Comparison of ENCODE assay signal across 15 cellular contexts in the genomic region with DNA sequence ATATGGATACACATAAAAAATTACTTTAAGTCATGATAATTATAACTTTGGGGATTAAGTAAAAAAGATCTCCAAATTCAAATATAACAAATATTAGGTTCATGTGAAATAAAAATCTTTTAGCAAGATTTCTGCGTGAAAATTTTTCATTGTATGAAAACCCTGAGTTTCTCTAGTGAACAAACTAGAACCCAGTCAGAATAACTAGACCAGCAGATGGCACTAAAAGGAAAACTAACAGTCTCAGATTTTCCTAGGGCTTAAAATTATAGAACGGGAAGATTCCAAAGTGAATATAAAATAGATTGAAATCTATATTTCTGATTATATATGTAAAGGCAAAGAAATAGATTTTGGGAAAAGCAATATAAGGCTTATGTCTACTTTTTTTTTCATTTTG. TPM values are rescaled to one million over a fixed set of nuclear protein-coding genes. Genes with fewer than 3 reads are reported as not detected.
DNase-seq lines count a peak whose midpoint lies in the region; ATAC-seq and TF ChIP-seq lines count a peak whose summit lies in the region.
"Had no signal": no experiment of that assay in that cellular context is flagged by ENCODE, and none has a peak within 500 bp of the region (broad histone marks: within the 10 kb centered on the region; RNA-seq: fewer than 3 reads in every experiment).

No MANE protein-coding gene starts in this region.

- no peak overlapping the region for H3K27ac Mint-ChIP-seq in activated T-cell treated with anti-CD3 and anti-CD28 coated beads, Interleukin-2, amount 50 U/mL, for 24 hours

- no peaks in the 10 kb centered on the region for H3K27me3 ChIP-seq in A673 (replicated peaks; ENCODE audit: insufficient read depth, low read depth, low read length, poor library complexity)
- H3K27me3 ChIP-seq: BLaER1 treated with 17β-estradiol and CSF1 and Interleukin-3, amounts not matched to agents 10 nM and 100 nM; brain microvascular endothelial cell; Peyer's patch had no signal

- CTCF ChIA-PET in A673 (lab: Charles Lee) (no interaction called here), HEK293T (lab: Yijun Ruan, JAX) (no interaction called here), RWPE1 (lab: Yijun Ruan, JAX) (no interaction called here)

- peaks cover 18% of the 10 kb centered on the region for H3K27me3 Mint-ChIP-seq in activated T-cell treated with anti-CD3 and anti-CD28 coated beads, Interleukin-2, amount 50 U/mL, for 24 hours

- no peak for ATAC-seq in HG03439 (IDR thresholded peaks at IDR 0.05; ENCODE audit: unreplicated experiment)
- ATAC-seq: mucosa of descending colon had no signal

- H3K4me1 Mint-ChIP-seq in activated T-cell treated with anti-CD3 and anti-CD28 coated beads, Interleukin-2, amount 50 U/mL, for 24 hours (ENCODE audit: low read depth) = no peaks in the 10 kb centered on the region

- H3K4me3 ChIP-seq in A673 (ENCODE audit: low read depth, low read length, poor library complexity, severe bottlenecking) = no peak overlapping the region
- H3K4me3 ChIP-seq: BLaER1 treated with 17β-estradiol and CSF1 and Interleukin-3, amounts not matched to agents 10 nM and 100 nM; mucosa of descending colon; Peyer's patch had no signal

- POLR2A ChIA-PET in A673 (lab: Charles Lee; ENCODE audit: low non-redundant PET) = no interaction called here
- POLR2A ChIA-PET in HEK293T (lab: Yijun Ruan, JAX) = no interaction called here
- POLR2A ChIA-PET in RWPE1 (lab: Yijun Ruan, JAX; ENCODE audit: low non-redundant PET) = no interaction called here

- H3K9me3 Mint-ChIP-seq in activated T-cell treated with anti-CD3 and anti-CD28 coated beads, Interleukin-2, amount 50 U/mL, for 24 hours = no peaks in the 10 kb centered on the region

- no peak overlapping the region for H3K4me3 Mint-ChIP-seq in activated T-cell treated with anti-CD3 and anti-CD28 coated beads, Interleukin-2, amount 50 U/mL, for 24 hours

- DNase-seq in A673 (ENCODE audit: low spot score) (no peak), HEK293T (ENCODE audit: extremely low spot score) (peak; percentile 6), RWPE1 (ENCODE audit: low spot score) (no peak), inferior parietal cortex (ENCODE audit: extremely low spot score) (peak; percentile 34), NCI-H187 treated with DMSO at 0.1 percent for 48 hours (lab: John Stamatoyannopoulos, UW) (no peak)
- no peak for DNase-seq in activated T-cell treated with anti-CD3 and anti-CD28 coated beads, Interleukin-2, amount 50 U/mL, for 24 hours
- no peak for DNase-seq in stimulated activated CD4-positive, alpha-beta T cell treated with anti-CD3 and anti-CD28 coated beads, Interleukin-2, amount 100 ng/mL, for 24 hours
- DNase-seq: activated effector memory CD4-positive, alpha-beta T cell treated with anti-CD3 and anti-CD28 coated beads, Interleukin-2, amount 50 U/mL, for 16 hours; brain microvascular endothelial cell; effector CD4-positive, alpha-beta T cell; mucosa of descending colon; Peyer's patch had no signal

- H3K36me3 ChIP-seq in A673 (ENCODE audit: insufficient read depth, low read length, poor library complexity, severe bottlenecking) = no peaks in the 10 kb centered on the region
- H3K36me3 ChIP-seq: BLaER1 treated with 17β-estradiol and CSF1 and Interleukin-3, amounts not matched to agents 10 nM and 100 nM; brain microvascular endothelial cell; Peyer's patch had no signal

- TF ChIP-seq CTCF in A673 (conservative IDR thresholded peaks at IDR 0.05; ENCODE audit: low read depth, low read length) (0 out of 2 replicates have a peak, but pooled peaks have one; percentile 13), RWPE1 (conservative IDR thresholded peaks at IDR 0.05; ENCODE audit: low read depth) (0 out of 2 replicates have a peak, but pooled peaks have one; percentile 17)

- H3K36me3 Mint-ChIP-seq in activated T-cell treated with anti-CD3 and anti-CD28 coated beads, Interleukin-2, amount 50 U/mL, for 24 hours (ENCODE audit: low read depth) = no peaks in the 10 kb centered on the region

- H3K4me1 ChIP-seq in A673 (ENCODE audit: insufficient read depth, low read length, poor library complexity, severe bottlenecking) = no peaks in the 10 kb centered on the region
- H3K4me1 ChIP-seq: BLaER1 treated with 17β-estradiol and CSF1 and Interleukin-3, amounts not matched to agents 10 nM and 100 nM; Peyer's patch had no signal

- no TSS peak for BruUV-seq in A673 (replicated peaks; lab: Mats Ljungman, UMichigan)

- H3K27ac ChIP-seq in A673 (ENCODE audit: low read depth, low read length, poor library complexity, severe bottlenecking) (no peak overlapping the region), RWPE1 (no peak overlapping the region)
- H3K27ac ChIP-seq: BLaER1 treated with 17β-estradiol and CSF1 and Interleukin-3, amounts not matched to agents 10 nM and 100 nM; brain microvascular endothelial cell; Peyer's patch had no signal

- H3K9me3 ChIP-seq in A673 (ENCODE audit: low read depth, low read length, poor library complexity, severe bottlenecking) = no peaks in the 10 kb centered on the region
- H3K9me3 ChIP-seq: BLaER1 treated with 17β-estradiol and CSF1 and Interleukin-3, amounts not matched to agents 10 nM and 100 nM; mucosa of descending colon; Peyer's patch had no signal

- intact Hi-C loops in A673 (cut with micrococcal nuclease; ENCODE audit: unreplicated experiment) = no loop called here

TF ChIP-seq in HEK293T, 16 proteins besides CTCF, POLR2A, EP300 and RAD21:
- TF ChIP-seq TARDBP (IDR thresholded peaks at IDR 0.05) = no peak
- TF ChIP-seq FOXA1 (IDR thresholded peaks at IDR 0.05) = no peak
- no peak for TF ChIP-seq L3MBTL2 (conservative IDR thresholded peaks at IDR 0.05)
- TF ChIP-seq HDGF (IDR thresholded peaks at IDR 0.05; ENCODE audit: borderline replicate concordance) = no peak
- TF ChIP-seq SUZ12 (IDR thresholded peaks at IDR 0.05) = no peak
- no peak for TF ChIP-seq FOXK2 (IDR thresholded peaks at IDR 0.05)
TF ChIP-seq in HEK293T: peak in this region for 0.

RNA-seq across cellular contexts. Expression of a gene that starts 43.3 kb away (rescaled TPM):
- not detected in 2 replicates for total RNA-seq in A673 (2021)
- total RNA-seq: T-helper 2 cell treated with Interferon-gamma antibody and Interleukin-4, amounts not matched to agents 100 ng/mL and 5 ng/mL, for 36 hours had no signal

Comparison
In these comparisons a context has a peak if more than half of its experiments do, and no peak if none do; other contexts are left out.
1. DNase-seq: peak in HEK293T (single experiment) and inferior parietal cortex (single experiment); none in A673 (single experiment), RWPE1 (single experiment), activated T-cell treated with anti-CD3 and anti-CD28 coated beads, Interleukin-2, amount 50 U/mL, for 24 hours (single experiment), NCI-H187 treated with DMSO at 0.1 percent for 48 hours (single experiment) and stimulated activated CD4-positive, alpha-beta T cell treated with anti-CD3 and anti-CD28 coated beads, Interleukin-2, amount 100 ng/mL, for 24 hours (0 of 2).